1 cellular context compared by ENCODE assay signal in the genomic region with DNA sequence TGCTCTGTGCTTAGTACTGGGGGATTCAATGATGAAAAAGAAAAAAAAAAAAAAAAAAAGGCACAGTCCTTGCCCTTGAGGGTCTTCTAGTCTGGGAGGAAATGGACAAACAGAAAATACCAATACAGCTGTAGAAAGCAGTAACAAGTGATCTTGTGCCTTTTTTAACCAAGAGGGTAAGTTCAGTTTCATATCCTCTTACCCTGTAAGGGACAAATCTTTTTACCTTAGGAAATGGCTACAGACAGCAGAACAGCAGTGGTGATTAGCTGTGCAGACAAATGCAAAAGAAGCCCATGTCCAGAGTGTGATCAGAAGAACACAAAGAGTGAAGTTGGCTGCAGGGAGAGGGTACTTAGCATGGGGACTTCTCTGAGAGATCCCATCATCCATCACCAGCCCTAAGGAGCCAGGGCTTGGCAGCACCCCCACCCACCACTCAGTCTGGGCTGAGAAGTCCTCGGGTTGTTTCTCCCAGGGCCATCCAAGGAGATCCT.
TF ChIP-seq lines count a peak whose summit lies in the region.

No MANE protein-coding gene starts in this region.

TF ChIP-seq in WTC11, 78 proteins besides CTCF, POLR2A, EP300 and RAD21 (continued from another document):
- TF ChIP-seq, protein P1, sequence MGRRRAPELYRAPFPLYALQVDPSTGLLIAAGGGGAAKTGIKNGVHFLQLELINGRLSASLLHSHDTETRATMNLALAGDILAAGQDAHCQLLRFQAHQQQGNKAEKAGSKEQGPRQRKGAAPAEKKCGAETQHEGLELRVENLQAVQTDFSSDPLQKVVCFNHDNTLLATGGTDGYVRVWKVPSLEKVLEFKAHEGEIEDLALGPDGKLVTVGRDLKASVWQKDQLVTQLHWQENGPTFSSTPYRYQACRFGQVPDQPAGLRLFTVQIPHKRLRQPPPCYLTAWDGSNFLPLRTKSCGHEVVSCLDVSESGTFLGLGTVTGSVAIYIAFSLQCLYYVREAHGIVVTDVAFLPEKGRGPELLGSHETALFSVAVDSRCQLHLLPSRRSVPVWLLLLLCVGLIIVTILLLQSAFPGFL (CRISPR knock-in tag; IDR thresholded peaks at IDR 0.05; ENCODE audit: borderline replicate concordance), result no peak
- TF ChIP-seq, protein P2, sequence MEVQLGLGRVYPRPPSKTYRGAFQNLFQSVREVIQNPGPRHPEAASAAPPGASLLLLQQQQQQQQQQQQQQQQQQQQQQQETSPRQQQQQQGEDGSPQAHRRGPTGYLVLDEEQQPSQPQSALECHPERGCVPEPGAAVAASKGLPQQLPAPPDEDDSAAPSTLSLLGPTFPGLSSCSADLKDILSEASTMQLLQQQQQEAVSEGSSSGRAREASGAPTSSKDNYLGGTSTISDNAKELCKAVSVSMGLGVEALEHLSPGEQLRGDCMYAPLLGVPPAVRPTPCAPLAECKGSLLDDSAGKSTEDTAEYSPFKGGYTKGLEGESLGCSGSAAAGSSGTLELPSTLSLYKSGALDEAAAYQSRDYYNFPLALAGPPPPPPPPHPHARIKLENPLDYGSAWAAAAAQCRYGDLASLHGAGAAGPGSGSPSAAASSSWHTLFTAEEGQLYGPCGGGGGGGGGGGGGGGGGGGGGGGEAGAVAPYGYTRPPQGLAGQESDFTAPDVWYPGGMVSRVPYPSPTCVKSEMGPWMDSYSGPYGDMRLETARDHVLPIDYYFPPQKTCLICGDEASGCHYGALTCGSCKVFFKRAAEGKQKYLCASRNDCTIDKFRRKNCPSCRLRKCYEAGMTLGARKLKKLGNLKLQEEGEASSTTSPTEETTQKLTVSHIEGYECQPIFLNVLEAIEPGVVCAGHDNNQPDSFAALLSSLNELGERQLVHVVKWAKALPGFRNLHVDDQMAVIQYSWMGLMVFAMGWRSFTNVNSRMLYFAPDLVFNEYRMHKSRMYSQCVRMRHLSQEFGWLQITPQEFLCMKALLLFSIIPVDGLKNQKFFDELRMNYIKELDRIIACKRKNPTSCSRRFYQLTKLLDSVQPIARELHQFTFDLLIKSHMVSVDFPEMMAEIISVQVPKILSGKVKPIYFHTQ (CRISPR knock-in tag; IDR thresholded peaks at IDR 0.05), result no peak
- TF ChIP-seq CREM (CRISPR knock-in tag; IDR thresholded peaks at IDR 0.05) (no peak), ZNF219 (CRISPR knock-in tag; IDR thresholded peaks at IDR 0.05; ENCODE audit: borderline replicate concordance) (no peak), USF2 (CRISPR knock-in tag; IDR thresholded peaks at IDR 0.05) (no peak), ZNF512 (CRISPR knock-in tag; IDR thresholded peaks at IDR 0.05; ENCODE audit: borderline replicate concordance) (no peak), RORB (CRISPR knock-in tag; IDR thresholded peaks at IDR 0.05) (no peak), NFE2L1 (CRISPR knock-in tag; IDR thresholded peaks at IDR 0.05) (no peak), GABPB1 (CRISPR knock-in tag; IDR thresholded peaks at IDR 0.05) (no peak), HMGA2 (CRISPR knock-in tag; IDR thresholded peaks at IDR 0.05) (no peak)
- TF ChIP-seq, protein P3, sequence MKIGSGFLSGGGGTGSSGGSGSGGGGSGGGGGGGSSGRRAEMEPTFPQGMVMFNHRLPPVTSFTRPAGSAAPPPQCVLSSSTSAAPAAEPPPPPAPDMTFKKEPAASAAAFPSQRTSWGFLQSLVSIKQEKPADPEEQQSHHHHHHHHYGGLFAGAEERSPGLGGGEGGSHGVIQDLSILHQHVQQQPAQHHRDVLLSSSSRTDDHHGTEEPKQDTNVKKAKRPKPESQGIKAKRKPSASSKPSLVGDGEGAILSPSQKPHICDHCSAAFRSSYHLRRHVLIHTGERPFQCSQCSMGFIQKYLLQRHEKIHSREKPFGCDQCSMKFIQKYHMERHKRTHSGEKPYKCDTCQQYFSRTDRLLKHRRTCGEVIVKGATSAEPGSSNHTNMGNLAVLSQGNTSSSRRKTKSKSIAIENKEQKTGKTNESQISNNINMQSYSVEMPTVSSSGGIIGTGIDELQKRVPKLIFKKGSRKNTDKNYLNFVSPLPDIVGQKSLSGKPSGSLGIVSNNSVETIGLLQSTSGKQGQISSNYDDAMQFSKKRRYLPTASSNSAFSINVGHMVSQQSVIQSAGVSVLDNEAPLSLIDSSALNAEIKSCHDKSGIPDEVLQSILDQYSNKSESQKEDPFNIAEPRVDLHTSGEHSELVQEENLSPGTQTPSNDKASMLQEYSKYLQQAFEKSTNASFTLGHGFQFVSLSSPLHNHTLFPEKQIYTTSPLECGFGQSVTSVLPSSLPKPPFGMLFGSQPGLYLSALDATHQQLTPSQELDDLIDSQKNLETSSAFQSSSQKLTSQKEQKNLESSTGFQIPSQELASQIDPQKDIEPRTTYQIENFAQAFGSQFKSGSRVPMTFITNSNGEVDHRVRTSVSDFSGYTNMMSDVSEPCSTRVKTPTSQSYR (CRISPR knock-in tag; IDR thresholded peaks at IDR 0.05), result no peak
- TF ChIP-seq, protein P4, sequence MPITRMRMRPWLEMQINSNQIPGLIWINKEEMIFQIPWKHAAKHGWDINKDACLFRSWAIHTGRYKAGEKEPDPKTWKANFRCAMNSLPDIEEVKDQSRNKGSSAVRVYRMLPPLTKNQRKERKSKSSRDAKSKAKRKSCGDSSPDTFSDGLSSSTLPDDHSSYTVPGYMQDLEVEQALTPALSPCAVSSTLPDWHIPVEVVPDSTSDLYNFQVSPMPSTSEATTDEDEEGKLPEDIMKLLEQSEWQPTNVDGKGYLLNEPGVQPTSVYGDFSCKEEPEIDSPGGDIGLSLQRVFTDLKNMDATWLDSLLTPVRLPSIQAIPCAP (CRISPR knock-in tag; IDR thresholded peaks at IDR 0.05), result no peak
